Comparison of ENCODE assay signal across 11 cellular contexts in genomic region chr3:105322570-105323273, GRCh38. TPM values are rescaled to one million over a fixed set of nuclear protein-coding genes. Genes with fewer than 3 reads are reported as not detected.
A peak's percentile ranks its signal among the peaks of the same experiment; 100 is the strongest.
DNase-seq lines count a peak whose midpoint lies in the region; ATAC-seq and TF ChIP-seq lines count a peak whose summit lies in the region.
"Had no signal": no experiment of that assay in that cellular context is flagged by ENCODE, and none has a peak within 500 bp of the region (broad histone marks: within the 10 kb centered on the region; RNA-seq: fewer than 3 reads in every experiment).

No MANE protein-coding gene starts in this region.

- TF ChIP-seq EP300 in tibial nerve (IDR thresholded peaks at IDR 0.05): no peak

- no peaks in the 10 kb centered on the region; the same call in 1 of the 2 replicates for H3K4me1 ChIP-seq in PC-9 (replicated peaks; ENCODE audit: insufficient read depth)
- H3K4me1 ChIP-seq in tibial nerve: no peaks in the 10 kb centered on the region

- ATAC-seq in GM18499 (IDR thresholded peaks at IDR 0.05; ENCODE audit: insufficient read depth, unreplicated experiment) (peak; percentile 95), GM19455 (IDR thresholded peaks at IDR 0.05; ENCODE audit: unreplicated experiment) (peak; percentile 93), HG02970 (IDR thresholded peaks at IDR 0.05; ENCODE audit: low FRiP score, unreplicated experiment) (peak; percentile 85)

- H3K4me2 ChIP-seq in PC-9: no peak overlapping the region

- CTCF ChIA-PET in PC-9 (lab: Charles Lee): no interaction called here

- no peaks in the 10 kb centered on the region for H3K27me3 ChIP-seq in PC-9 (ENCODE audit: insufficient read depth, low read depth)
- no peaks in the 10 kb centered on the region for H3K27me3 ChIP-seq in tibial nerve

- H3K4me3 ChIP-seq in PC-9 (no peak overlapping the region), tibial nerve (no peak overlapping the region)

- BruUV-seq in PC-9 (replicated peaks; lab: Mats Ljungman, UMichigan): no TSS peak

- H3K9me3 Mint-ChIP-seq in endothelial cell (ENCODE audit: unreplicated experiment): no peaks in the 10 kb centered on the region

- intact Hi-C loops in PC-9 (cut with micrococcal nuclease; ENCODE audit: unreplicated experiment): no loop called here

- peaks cover 4% of the 10 kb centered on the region for H3K4me1 Mint-ChIP-seq in endothelial cell (ENCODE audit: unreplicated experiment)
- H3K4me1 Mint-ChIP-seq: nephron had no signal

- H2AFZ ChIP-seq in PC-9: peak overlapping the region; percentile 54; the same call in 1 of the 2 replicates

- H3K36me3 ChIP-seq in PC-9 (ENCODE audit: low read depth) (no peaks in the 10 kb centered on the region), tibial nerve (no peaks in the 10 kb centered on the region)

- no peaks in the 10 kb centered on the region for H3K9me2 ChIP-seq in PC-9 (ENCODE audit: insufficient read depth)

- H3K27ac Mint-ChIP-seq in endothelial cell (ENCODE audit: unreplicated experiment): no peak overlapping the region
- H3K27ac Mint-ChIP-seq: nephron had no signal

- no peak for TF ChIP-seq POLR2A in tibial nerve (IDR thresholded peaks at IDR 0.05)

- H3F3A ChIP-seq in PC-9 (ENCODE audit: insufficient read depth, low read depth): no peaks in the 10 kb centered on the region

- no peaks in the 10 kb centered on the region for H3K36me3 Mint-ChIP-seq in endothelial cell (ENCODE audit: low read depth, unreplicated experiment)

- DNase-seq in PC-9 (no peak), tibial nerve (ENCODE audit: low spot score in 2 of 2) (no peak), SHP77 treated with DMSO at 0.1 percent for 48 hours (lab: John Stamatoyannopoulos, UW) (no peak), iPS-NIHi11 (ENCODE audit: low spot score) (no peak), endothelial cell (ENCODE audit: low spot score) (no peak)
- DNase-seq: activated T-cell treated with anti-CD3 and anti-CD28 coated beads, Interleukin-2, amount 50 U/mL, for 48 hours; stimulated activated CD4-positive, alpha-beta T cell treated with anti-CD3 and anti-CD28 coated beads, Interleukin-2, amount 100 ng/mL, for 48 hours had no signal

- H3K9me3 ChIP-seq in PC-9 (ENCODE audit: insufficient read depth, low read depth) (no peaks in the 10 kb centered on the region), tibial nerve (peaks cover 0 to 13% (median 0%) of the 10 kb centered on the region in 4 donors)

- no peak overlapping the region for H3K4me3 Mint-ChIP-seq in endothelial cell (ENCODE audit: unreplicated experiment)
- H3K4me3 Mint-ChIP-seq: nephron had no signal

- H3K27ac ChIP-seq in PC-9: no peak overlapping the region
- no peak overlapping the region for H3K27ac ChIP-seq in tibial nerve

- no peak for TF ChIP-seq CTCF in PC-9 (conservative IDR thresholded peaks at IDR 0.05)
- no peak for TF ChIP-seq CTCF in tibial nerve (IDR thresholded peaks at IDR 0.05)
- TF ChIP-seq CTCF in endothelial cell (IDR thresholded peaks at IDR 0.05; ENCODE audit: unreplicated experiment): no peak

- H3K27me3 Mint-ChIP-seq in endothelial cell (ENCODE audit: unreplicated experiment): no peaks in the 10 kb centered on the region

- POLR2A ChIA-PET in PC-9 (lab: Charles Lee; ENCODE audit: unreplicated experiment): no interaction called here

- WGBS in tibial nerve, 2 donors: 87 to 92% methylated on average over 3 of the region's 3 CpGs

- H3K79me2 ChIP-seq in PC-9 (ENCODE audit: low read depth): no peaks in the 10 kb centered on the region

- no peaks in the 10 kb centered on the region for H4K20me1 ChIP-seq in PC-9 (ENCODE audit: insufficient read depth)

RNA-seq across cellular contexts. Expression of gene ALCAM, which starts 44.0 kb away (rescaled TPM):
- 110 and 132 TPM in 2 replicates for total RNA-seq in PC-9 (2021)
- 10 to 100 TPM; 23.9 to 45.2 (median 40.5) TPM for total RNA-seq in tibial nerve
- total RNA-seq in endothelial cell (ENCODE audit: unreplicated experiment): 14.0 TPM
